1 cellular context compared by ENCODE assay signal in genomic region chr2:26768759-26769500, GRCh38.
TF ChIP-seq lines count a peak whose summit lies in the region.

No MANE protein-coding gene starts in this region.

TF ChIP-seq in K562, 482 proteins besides CTCF, POLR2A, EP300 and RAD21 (continued from another document and continues in another):
- TF ChIP-seq BCLAF1 (IDR thresholded peaks at IDR 0.05; ENCODE audit: borderline replicate concordance in 1 of 2, control insufficient read depth in 1 of 2, low read depth in 2 of 2, low read length in 1 of 2): no peak
- peak; percentile 82 for TF ChIP-seq SMARCC2 (IDR thresholded peaks at IDR 0.05; ENCODE audit: low read depth)
- TF ChIP-seq, protein P1, sequence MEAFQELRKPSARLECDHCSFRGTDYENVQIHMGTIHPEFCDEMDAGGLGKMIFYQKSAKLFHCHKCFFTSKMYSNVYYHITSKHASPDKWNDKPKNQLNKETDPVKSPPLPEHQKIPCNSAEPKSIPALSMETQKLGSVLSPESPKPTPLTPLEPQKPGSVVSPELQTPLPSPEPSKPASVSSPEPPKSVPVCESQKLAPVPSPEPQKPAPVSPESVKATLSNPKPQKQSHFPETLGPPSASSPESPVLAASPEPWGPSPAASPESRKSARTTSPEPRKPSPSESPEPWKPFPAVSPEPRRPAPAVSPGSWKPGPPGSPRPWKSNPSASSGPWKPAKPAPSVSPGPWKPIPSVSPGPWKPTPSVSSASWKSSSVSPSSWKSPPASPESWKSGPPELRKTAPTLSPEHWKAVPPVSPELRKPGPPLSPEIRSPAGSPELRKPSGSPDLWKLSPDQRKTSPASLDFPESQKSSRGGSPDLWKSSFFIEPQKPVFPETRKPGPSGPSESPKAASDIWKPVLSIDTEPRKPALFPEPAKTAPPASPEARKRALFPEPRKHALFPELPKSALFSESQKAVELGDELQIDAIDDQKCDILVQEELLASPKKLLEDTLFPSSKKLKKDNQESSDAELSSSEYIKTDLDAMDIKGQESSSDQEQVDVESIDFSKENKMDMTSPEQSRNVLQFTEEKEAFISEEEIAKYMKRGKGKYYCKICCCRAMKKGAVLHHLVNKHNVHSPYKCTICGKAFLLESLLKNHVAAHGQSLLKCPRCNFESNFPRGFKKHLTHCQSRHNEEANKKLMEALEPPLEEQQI (IDR thresholded peaks at IDR 0.05): 0 out of 2 replicates have a peak, but pooled peaks have one; percentile 32
- no peak for TF ChIP-seq ZNF780A (CRISPR knock-in tag; IDR thresholded peaks at IDR 0.05)
- no peak for TF ChIP-seq LARP7 (IDR thresholded peaks at IDR 0.05)
- TF ChIP-seq ZNF24 (IDR thresholded peaks at IDR 0.05): peak; percentile 74
- TF ChIP-seq TAL1 (IDR thresholded peaks at IDR 0.05): peak; percentile 74
- TF ChIP-seq SP2 (IDR thresholded peaks at IDR 0.05; ENCODE audit: extremely low read depth, low read depth, low read length, poor library complexity, severe bottlenecking): no peak
- TF ChIP-seq SRSF3 (IDR thresholded peaks at IDR 0.05; ENCODE audit: insufficient read depth, low read length): no peak
- TF ChIP-seq, protein P2, sequence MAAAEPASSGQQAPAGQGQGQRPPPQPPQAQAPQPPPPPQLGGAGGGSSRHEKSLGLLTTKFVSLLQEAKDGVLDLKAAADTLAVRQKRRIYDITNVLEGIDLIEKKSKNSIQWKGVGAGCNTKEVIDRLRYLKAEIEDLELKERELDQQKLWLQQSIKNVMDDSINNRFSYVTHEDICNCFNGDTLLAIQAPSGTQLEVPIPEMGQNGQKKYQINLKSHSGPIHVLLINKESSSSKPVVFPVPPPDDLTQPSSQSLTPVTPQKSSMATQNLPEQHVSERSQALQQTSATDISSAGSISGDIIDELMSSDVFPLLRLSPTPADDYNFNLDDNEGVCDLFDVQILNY (CRISPR knock-in tag; IDR thresholded peaks at IDR 0.05): peak; percentile 92; the same call in 1 of the 2 replicates
- TF ChIP-seq, protein P3, sequence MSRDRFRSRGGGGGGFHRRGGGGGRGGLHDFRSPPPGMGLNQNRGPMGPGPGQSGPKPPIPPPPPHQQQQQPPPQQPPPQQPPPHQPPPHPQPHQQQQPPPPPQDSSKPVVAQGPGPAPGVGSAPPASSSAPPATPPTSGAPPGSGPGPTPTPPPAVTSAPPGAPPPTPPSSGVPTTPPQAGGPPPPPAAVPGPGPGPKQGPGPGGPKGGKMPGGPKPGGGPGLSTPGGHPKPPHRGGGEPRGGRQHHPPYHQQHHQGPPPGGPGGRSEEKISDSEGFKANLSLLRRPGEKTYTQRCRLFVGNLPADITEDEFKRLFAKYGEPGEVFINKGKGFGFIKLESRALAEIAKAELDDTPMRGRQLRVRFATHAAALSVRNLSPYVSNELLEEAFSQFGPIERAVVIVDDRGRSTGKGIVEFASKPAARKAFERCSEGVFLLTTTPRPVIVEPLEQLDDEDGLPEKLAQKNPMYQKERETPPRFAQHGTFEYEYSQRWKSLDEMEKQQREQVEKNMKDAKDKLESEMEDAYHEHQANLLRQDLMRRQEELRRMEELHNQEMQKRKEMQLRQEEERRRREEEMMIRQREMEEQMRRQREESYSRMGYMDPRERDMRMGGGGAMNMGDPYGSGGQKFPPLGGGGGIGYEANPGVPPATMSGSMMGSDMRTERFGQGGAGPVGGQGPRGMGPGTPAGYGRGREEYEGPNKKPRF (IDR thresholded peaks at IDR 0.05; ENCODE audit: low read depth, low read length): no peak
- TF ChIP-seq ZNF174 (CRISPR knock-in tag; IDR thresholded peaks at IDR 0.05): no peak
- no peak for TF ChIP-seq FIP1L1 (IDR thresholded peaks at IDR 0.05; ENCODE audit: low read depth, low read length, poor library complexity, severe bottlenecking)
- no peak for TF ChIP-seq NCOA2 (IDR thresholded peaks at IDR 0.05; ENCODE audit: partially characterized antibody in 2 of 2)
- no peak for TF ChIP-seq GMEB1 (CRISPR knock-in tag; IDR thresholded peaks at IDR 0.05)
- TF ChIP-seq, protein P4, sequence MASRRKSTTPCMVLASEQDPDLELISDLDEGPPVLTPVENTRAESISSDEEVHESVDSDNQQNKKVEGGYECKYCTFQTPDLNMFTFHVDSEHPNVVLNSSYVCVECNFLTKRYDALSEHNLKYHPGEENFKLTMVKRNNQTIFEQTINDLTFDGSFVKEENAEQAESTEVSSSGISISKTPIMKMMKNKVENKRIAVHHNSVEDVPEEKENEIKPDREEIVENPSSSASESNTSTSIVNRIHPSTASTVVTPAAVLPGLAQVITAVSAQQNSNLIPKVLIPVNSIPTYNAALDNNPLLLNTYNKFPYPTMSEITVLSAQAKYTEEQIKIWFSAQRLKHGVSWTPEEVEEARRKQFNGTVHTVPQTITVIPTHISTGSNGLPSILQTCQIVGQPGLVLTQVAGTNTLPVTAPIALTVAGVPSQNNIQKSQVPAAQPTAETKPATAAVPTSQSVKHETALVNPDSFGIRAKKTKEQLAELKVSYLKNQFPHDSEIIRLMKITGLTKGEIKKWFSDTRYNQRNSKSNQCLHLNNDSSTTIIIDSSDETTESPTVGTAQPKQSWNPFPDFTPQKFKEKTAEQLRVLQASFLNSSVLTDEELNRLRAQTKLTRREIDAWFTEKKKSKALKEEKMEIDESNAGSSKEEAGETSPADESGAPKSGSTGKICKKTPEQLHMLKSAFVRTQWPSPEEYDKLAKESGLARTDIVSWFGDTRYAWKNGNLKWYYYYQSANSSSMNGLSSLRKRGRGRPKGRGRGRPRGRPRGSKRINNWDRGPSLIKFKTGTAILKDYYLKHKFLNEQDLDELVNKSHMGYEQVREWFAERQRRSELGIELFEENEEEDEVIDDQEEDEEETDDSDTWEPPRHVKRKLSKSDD (conservative IDR thresholded peaks at IDR 0.05; ENCODE audit: low read length): no peak
- TF ChIP-seq FOXO4 (CRISPR knock-in tag; IDR thresholded peaks at IDR 0.05): 0 out of 2 replicates have a peak, but pooled peaks have one; percentile 74
- no peak for TF ChIP-seq ATF1 (CRISPR knock-in tag; IDR thresholded peaks at IDR 0.05)
- TF ChIP-seq ATF1 (tag; IDR thresholded peaks at IDR 0.05): peak; percentile 73; the same call in 1 of the 2 replicates
- TF ChIP-seq HEY1 (CRISPR knock-in tag; IDR thresholded peaks at IDR 0.05; ENCODE audit: borderline replicate concordance): no peak
- peak in 1 of 2 experiments; percentile 92; a peak in 2 of 4 replicates for TF ChIP-seq HDAC1 (IDR thresholded peaks at IDR 0.05)
- peak; percentile 61 for TF ChIP-seq GATA2 (CRISPR knock-in tag; IDR thresholded peaks at IDR 0.05)
- TF ChIP-seq, protein P5, sequence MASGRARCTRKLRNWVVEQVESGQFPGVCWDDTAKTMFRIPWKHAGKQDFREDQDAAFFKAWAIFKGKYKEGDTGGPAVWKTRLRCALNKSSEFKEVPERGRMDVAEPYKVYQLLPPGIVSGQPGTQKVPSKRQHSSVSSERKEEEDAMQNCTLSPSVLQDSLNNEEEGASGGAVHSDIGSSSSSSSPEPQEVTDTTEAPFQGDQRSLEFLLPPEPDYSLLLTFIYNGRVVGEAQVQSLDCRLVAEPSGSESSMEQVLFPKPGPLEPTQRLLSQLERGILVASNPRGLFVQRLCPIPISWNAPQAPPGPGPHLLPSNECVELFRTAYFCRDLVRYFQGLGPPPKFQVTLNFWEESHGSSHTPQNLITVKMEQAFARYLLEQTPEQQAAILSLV (tag; IDR thresholded peaks at IDR 0.05): no peak
- TF ChIP-seq ILK (tag; IDR thresholded peaks at IDR 0.05; ENCODE audit: borderline replicate concordance, low read depth): no peak
- no peak for TF ChIP-seq FOXJ3 (CRISPR knock-in tag; IDR thresholded peaks at IDR 0.05)
- TF ChIP-seq NCOA6 (IDR thresholded peaks at IDR 0.05): no peak
- TF ChIP-seq STAG1 (CRISPR knock-in tag; IDR thresholded peaks at IDR 0.05; ENCODE audit: borderline replicate concordance): no peak
- TF ChIP-seq POLR2AphosphoS5 (IDR thresholded peaks at IDR 0.05; ENCODE audit: control insufficient read depth, insufficient read depth, low read depth, low read length): peak; percentile 57; the same call in 1 of the 2 replicates
- no peak for TF ChIP-seq ZSCAN29 (IDR thresholded peaks at IDR 0.05)
- TF ChIP-seq, protein P6, sequence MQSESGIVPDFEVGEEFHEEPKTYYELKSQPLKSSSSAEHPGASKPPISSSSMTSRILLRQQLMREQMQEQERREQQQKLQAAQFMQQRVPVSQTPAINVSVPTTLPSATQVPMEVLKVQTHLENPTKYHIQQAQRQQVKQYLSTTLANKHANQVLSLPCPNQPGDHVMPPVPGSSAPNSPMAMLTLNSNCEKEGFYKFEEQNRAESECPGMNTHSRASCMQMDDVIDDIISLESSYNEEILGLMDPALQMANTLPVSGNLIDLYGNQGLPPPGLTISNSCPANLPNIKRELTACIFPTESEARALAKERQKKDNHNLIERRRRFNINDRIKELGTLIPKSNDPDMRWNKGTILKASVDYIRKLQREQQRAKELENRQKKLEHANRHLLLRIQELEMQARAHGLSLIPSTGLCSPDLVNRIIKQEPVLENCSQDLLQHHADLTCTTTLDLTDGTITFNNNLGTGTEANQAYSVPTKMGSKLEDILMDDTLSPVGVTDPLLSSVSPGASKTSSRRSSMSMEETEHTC (IDR thresholded peaks at IDR 0.05): peak; percentile 92
- no peak for TF ChIP-seq HNRNPUL1 (IDR thresholded peaks at IDR 0.05; ENCODE audit: low read length)
- peak; percentile 85 for TF ChIP-seq ZFX (CRISPR knock-in tag; IDR thresholded peaks at IDR 0.05)
- peak; percentile 78 for TF ChIP-seq BCOR (IDR thresholded peaks at IDR 0.05)
- TF ChIP-seq, protein P7, sequence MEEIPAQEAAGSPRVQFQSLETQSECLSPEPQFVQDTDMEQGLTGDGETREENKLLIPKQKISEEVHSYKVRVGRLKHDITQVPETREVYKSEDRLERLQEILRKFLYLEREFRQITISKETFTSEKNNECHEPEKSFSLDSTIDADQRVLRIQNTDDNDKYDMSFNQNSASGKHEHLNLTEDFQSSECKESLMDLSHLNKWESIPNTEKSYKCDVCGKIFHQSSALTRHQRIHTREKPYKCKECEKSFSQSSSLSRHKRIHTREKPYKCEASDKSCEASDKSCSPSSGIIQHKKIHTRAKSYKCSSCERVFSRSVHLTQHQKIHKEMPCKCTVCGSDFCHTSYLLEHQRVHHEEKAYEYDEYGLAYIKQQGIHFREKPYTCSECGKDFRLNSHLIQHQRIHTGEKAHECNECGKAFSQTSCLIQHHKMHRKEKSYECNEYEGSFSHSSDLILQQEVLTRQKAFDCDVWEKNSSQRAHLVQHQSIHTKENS (CRISPR knock-in tag; IDR thresholded peaks at IDR 0.05): no peak
- TF ChIP-seq ELK1 (CRISPR knock-in tag; IDR thresholded peaks at IDR 0.05): no peak
- peak; percentile 76 for TF ChIP-seq CBFA2T2 (conservative IDR thresholded peaks at IDR 0.05)
- no peak for TF ChIP-seq NR1H2 (CRISPR knock-in tag; IDR thresholded peaks at IDR 0.05)
